ENCODE assay signal across 19 cellular contexts in the genomic region with DNA sequence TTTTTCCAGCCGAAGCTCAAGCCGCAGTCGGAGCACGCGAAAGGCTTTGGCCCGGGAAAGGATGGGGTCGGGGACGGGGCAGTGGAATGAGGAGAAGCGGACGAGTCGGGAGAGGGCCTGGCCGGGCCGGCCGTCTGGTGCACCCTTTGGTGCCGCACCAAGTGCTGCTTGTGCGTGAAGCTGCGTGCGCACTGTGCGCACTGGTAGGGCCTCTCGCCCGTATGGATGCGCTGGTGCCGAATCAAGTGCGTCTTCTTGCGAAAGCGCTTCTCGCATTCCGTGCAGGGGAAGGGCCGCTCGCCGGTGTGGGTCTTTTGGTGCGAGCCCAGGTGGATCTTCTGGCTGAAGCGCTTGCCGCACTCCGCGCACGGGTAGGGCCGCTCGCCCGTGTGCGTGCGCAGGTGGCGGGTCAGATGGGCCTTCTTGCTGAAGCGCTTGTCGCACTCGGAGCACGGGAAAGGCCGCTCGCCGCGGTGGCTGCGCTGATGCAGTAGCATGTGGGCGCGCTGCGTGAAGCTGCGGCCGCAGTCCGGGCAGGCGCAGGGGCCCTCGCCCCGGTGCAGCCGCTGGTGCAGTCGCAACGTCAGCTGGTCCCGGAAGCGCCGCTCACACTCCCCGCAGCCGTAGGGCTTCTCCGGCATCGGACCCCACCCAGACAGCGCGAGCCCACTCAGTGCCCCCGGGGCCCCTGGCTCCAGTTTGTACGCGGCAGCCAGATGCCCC. TPM values are rescaled to one million over a fixed set of nuclear protein-coding genes. Genes with fewer than 3 reads are reported as not detected.
DNase-seq lines count a peak whose midpoint lies in the region; ATAC-seq and TF ChIP-seq lines count a peak whose summit lies in the region.
"Had no signal": no experiment of that assay in that cellular context is flagged by ENCODE, and none has a peak within 500 bp of the region (broad histone marks: within the 10 kb centered on the region; RNA-seq: fewer than 3 reads in every experiment).

No MANE protein-coding gene starts in this region.

- H3K4me3 ChIP-seq in NT2/D1 (ENCODE audit: insufficient read length, low read depth) (peak overlapping the region; percentile 38), endodermal cell (ENCODE audit: low read length) (peak overlapping the region; percentile 58), mucosa of descending colon (no peak overlapping the region), spleen (no peak overlapping the region)
- H3K4me3 ChIP-seq: adrenal gland, lower lobe of right lung had no signal

- no peak overlapping the region for H3K27ac ChIP-seq in endodermal cell (ENCODE audit: low read depth, low read length)
- no peak overlapping the region for H3K27ac ChIP-seq in spleen
- H3K27ac ChIP-seq: adrenal gland, lower lobe of right lung had no signal

- intact Hi-C loops in mucosa of descending colon (cut with DNase I, micrococcal nuclease) (no loop called here), spleen (cut with DNase I; ENCODE audit: low total_unique reads) (no loop called here)

- 6% methylated on average over 26 to 76 of the region's 76 CpGs for WGBS in endodermal cell (ENCODE audit: insufficient coverage in 1 of 2, insufficient read length in 1 of 2), 2 experiments
- 93 to 96% (median 95%) methylated on average over 65 to 76 of the region's 76 CpGs for WGBS in spleen, 5 donors

- H3K9me3 Mint-ChIP-seq in endodermal cell, result no peaks in the 10 kb centered on the region
- no peaks in the 10 kb centered on the region for H3K9me3 Mint-ChIP-seq in activated CD4-positive, alpha-beta memory T cell treated with anti-CD3 and anti-CD28 coated beads, Interleukin-2, amount 10 ng/mL, durations not matched to agents 7 days and 5 days

- no peaks in the 10 kb centered on the region for H3K36me3 Mint-ChIP-seq in endodermal cell (ENCODE audit: low read depth)
- no peaks in the 10 kb centered on the region for H3K36me3 Mint-ChIP-seq in activated CD4-positive, alpha-beta memory T cell treated with anti-CD3 and anti-CD28 coated beads, Interleukin-2, amount 10 ng/mL, durations not matched to agents 7 days and 5 days (ENCODE audit: low read depth)
- H3K36me3 Mint-ChIP-seq: activated CD8-positive, alpha-beta memory T cell treated with anti-CD3 and anti-CD28 coated beads, Interleukin-2, amount 10 ng/mL, durations not matched to agents 7 days and 5 days had no signal

- H3K27me3 Mint-ChIP-seq in endodermal cell (ENCODE audit: insufficient read depth), result peaks cover 100% of the 10 kb centered on the region
- peaks cover 7% of the 10 kb centered on the region for H3K27me3 Mint-ChIP-seq in activated CD4-positive, alpha-beta memory T cell treated with anti-CD3 and anti-CD28 coated beads, Interleukin-2, amount 10 ng/mL, durations not matched to agents 7 days and 5 days
- H3K27me3 Mint-ChIP-seq: naive thymus-derived CD8-positive, alpha-beta T cell had no signal

- no peak for TF ChIP-seq POLR2A in spleen (IDR thresholded peaks at IDR 0.05)

- H3K9me3 ChIP-seq in NT2/D1 (ENCODE audit: insufficient read depth, low read length) (no peaks in the 10 kb centered on the region), endodermal cell (ENCODE audit: control insufficient read depth, low read length) (no peaks in the 10 kb centered on the region), mucosa of descending colon (no peaks in the 10 kb centered on the region), spleen (no peaks in the 10 kb centered on the region)
- H3K9me3 ChIP-seq: adrenal gland, lower lobe of right lung had no signal

- TF ChIP-seq CTCF in endodermal cell (conservative IDR thresholded peaks at IDR 0.05) (no peak), mucosa of descending colon (IDR thresholded peaks at IDR 0.05) (no peak), spleen (IDR thresholded peaks at IDR 0.05 in 8 of 11, conservative IDR thresholded peaks at IDR 0.05 in 3 of 11) (no peak)

- H3K27ac Mint-ChIP-seq in endodermal cell, result no peak overlapping the region
- no peak overlapping the region for H3K27ac Mint-ChIP-seq in activated CD4-positive, alpha-beta memory T cell treated with anti-CD3 and anti-CD28 coated beads, Interleukin-2, amount 10 ng/mL, durations not matched to agents 7 days and 5 days
- H3K27ac Mint-ChIP-seq: activated CD8-positive, alpha-beta memory T cell treated with anti-CD3 and anti-CD28 coated beads, Interleukin-2, amount 10 ng/mL, durations not matched to agents 7 days and 5 days; naive thymus-derived CD8-positive, alpha-beta T cell had no signal

- H3K4me1 ChIP-seq in NT2/D1 (ENCODE audit: insufficient read depth, insufficient read length) (peaks cover 8% of the 10 kb centered on the region), endodermal cell (ENCODE audit: control insufficient read depth, insufficient read depth, low read length) (no peaks in the 10 kb centered on the region), mucosa of descending colon (ENCODE audit: low read depth) (no peaks in the 10 kb centered on the region), spleen (peaks cover 0 to 12% (median 2%) of the 10 kb centered on the region in 6 donors)
- H3K4me1 ChIP-seq: adrenal gland had no signal

- peak overlapping the region; percentile 35 for H3K4me3 Mint-ChIP-seq in endodermal cell
- H3K4me3 Mint-ChIP-seq in activated CD4-positive, alpha-beta memory T cell treated with anti-CD3 and anti-CD28 coated beads, Interleukin-2, amount 10 ng/mL, durations not matched to agents 7 days and 5 days, result no peak overlapping the region
- H3K4me3 Mint-ChIP-seq: activated CD8-positive, alpha-beta memory T cell treated with anti-CD3 and anti-CD28 coated beads, Interleukin-2, amount 10 ng/mL, durations not matched to agents 7 days and 5 days; naive thymus-derived CD8-positive, alpha-beta T cell had no signal

- peak overlapping the region; percentile 67 for H3K9ac ChIP-seq in NT2/D1 (ENCODE audit: insufficient read length, low read depth)
- H3K9ac ChIP-seq in endodermal cell (ENCODE audit: extremely low read depth, low read length, poor library complexity, severe bottlenecking), result no peak overlapping the region

- peak; percentile 23 for ATAC-seq in mucosa of descending colon
- ATAC-seq: activated CD8-positive, alpha-beta memory T cell treated with anti-CD3 and anti-CD28 coated beads, Interleukin-2, amount 10 ng/mL, durations not matched to agents 7 days and 5 days; lower lobe of right lung; naive thymus-derived CD8-positive, alpha-beta T cell had no signal

- CTCF ChIA-PET in activated CD4-positive, alpha-beta memory T cell treated with anti-CD3 and anti-CD28 coated beads, Interleukin-2, amount 10 ng/mL, durations not matched to agents 7 days and 5 days (lab: Charles Lee), result no interaction called here

- DNase-seq in NT2/D1 (ENCODE audit: low read depth, low spot score) (no peak), endodermal cell (peak; percentile 77), mucosa of descending colon (no peak), spleen (peak; percentile 78), SKM-1 treated with dmso at 0.1 percent for 144 hours (lab: John Stamatoyannopoulos, UW; ENCODE audit: unreplicated experiment) (no peak), NCI-H526 (lab: John Stamatoyannopoulos, UW) (no peak)
- no peak for DNase-seq in activated CD4-positive, alpha-beta memory T cell treated with anti-CD3 and anti-CD28 coated beads, Interleukin-2, amount 10 ng/mL, durations not matched to agents 7 days and 5 days
- DNase-seq: activated CD4-positive, CD25-positive, alpha-beta regulatory T cell; activated CD8-positive, alpha-beta memory T cell treated with anti-CD3 and anti-CD28 coated beads, Interleukin-2, amount 10 ng/mL, durations not matched to agents 7 days and 5 days; adrenal gland; AML-193; cerebellar nuclear complex; GF-D8; lower lobe of right lung; MV-4-11; naive thymus-derived CD8-positive, alpha-beta T cell; NCI-H187 treated with DMSO at 0.1 percent for 48 hours; SHP77 treated with DMSO at 0.1 percent for 48 hours had no signal

- H3K27me3 ChIP-seq in NT2/D1 (ENCODE audit: insufficient read depth, insufficient read length), result peaks cover 96% of the 10 kb centered on the region
- H3K27me3 ChIP-seq in endodermal cell (ENCODE audit: control insufficient read depth, insufficient read depth, low read length, poor library complexity, severe bottlenecking), result peaks cover 100% of the 10 kb centered on the region
- H3K27me3 ChIP-seq in spleen (replicated peaks in 1 of 7), result no peaks in the 10 kb centered on the region

- peaks cover 8% of the 10 kb centered on the region for H3K4me1 Mint-ChIP-seq in endodermal cell
- no peaks in the 10 kb centered on the region for H3K4me1 Mint-ChIP-seq in activated CD4-positive, alpha-beta memory T cell treated with anti-CD3 and anti-CD28 coated beads, Interleukin-2, amount 10 ng/mL, durations not matched to agents 7 days and 5 days
- H3K4me1 Mint-ChIP-seq: activated CD8-positive, alpha-beta memory T cell treated with anti-CD3 and anti-CD28 coated beads, Interleukin-2, amount 10 ng/mL, durations not matched to agents 7 days and 5 days had no signal

- H3K36me3 ChIP-seq in NT2/D1 (ENCODE audit: insufficient read depth, insufficient read length, low read length), result peaks cover 7% of the 10 kb centered on the region
- H3K36me3 ChIP-seq in endodermal cell (ENCODE audit: control insufficient read depth, insufficient read depth, low read length), result no peaks in the 10 kb centered on the region
- H3K36me3 ChIP-seq in mucosa of descending colon (ENCODE audit: low read depth), result no peaks in the 10 kb centered on the region
- peaks cover 0 to 72% (median 37%) of the 10 kb centered on the region in 6 donors for H3K36me3 ChIP-seq in spleen

- POLR2A ChIA-PET in activated CD4-positive, alpha-beta memory T cell treated with anti-CD3 and anti-CD28 coated beads, Interleukin-2, amount 10 ng/mL, durations not matched to agents 7 days and 5 days (lab: Charles Lee), result no interaction called here

RNA-seq across cellular contexts. Expression of a gene that starts 7.8 kb away (rescaled TPM):
- total RNA-seq in endodermal cell, result 1 to 10 TPM in 1 of 2 donors, under 1 TPM in 1; 0.91 to 2.5 TPM
- polyA plus RNA-seq in endodermal cell (2013, experiment 1 of 2), result 6.0 TPM
- polyA plus RNA-seq in endodermal cell (2013, experiment 2 of 2), result 5.3 TPM
- 10 to 100 TPM in 1 of 3 donors, 1 to 10 TPM in 2; 2.4 to 19.5 (median 5.1) TPM for total RNA-seq in mucosa of descending colon
- 10 to 100 TPM; 25.5 to 48.5 (median 37.6) TPM for total RNA-seq in spleen
- polyA plus RNA-seq in spleen, result 10 to 100 TPM in 2 of 3 donors, 1 to 10 TPM in 1; 6.0 to 15.2 (median 12.8) TPM
- under 1 TPM; 0.25 to 0.33 TPM for total RNA-seq in activated CD4-positive, alpha-beta memory T cell treated with anti-CD3 and anti-CD28 coated beads, Interleukin-2, amount 10 ng/mL, durations not matched to agents 7 days and 5 days
- total RNA-seq: activated CD8-positive, alpha-beta memory T cell treated with anti-CD3 and anti-CD28 coated beads, Interleukin-2, amount 10 ng/mL, durations not matched to agents 7 days and 5 days; T-helper 2 cell treated with Interferon-gamma antibody and Interleukin-4, amounts not matched to agents 100 ng/mL and 5 ng/mL, for 36 hours had no signal

Comparison
In these comparisons a context has a peak if more than half of its experiments do, and no peak if none do; other contexts are left out.
1. DNase-seq: peak in endodermal cell (single experiment) and spleen (single experiment); none in NT2/D1 (single experiment), mucosa of descending colon (0 of 3), activated CD4-positive, alpha-beta memory T cell treated with anti-CD3 and anti-CD28 coated beads, Interleukin-2, amount 10 ng/mL, durations not matched to agents 7 days and 5 days (single experiment), SKM-1 treated with dmso at 0.1 percent for 144 hours (single experiment) and NCI-H526 (0 of 2).
2. H3K4me3 ChIP-seq: peak in NT2/D1 (single experiment) and endodermal cell (single experiment); none in mucosa of descending colon (single experiment) and spleen (0 of 8).